ENCODE assay signal across 1 cellular context in genomic region chr3:47850803-47851417, GRCh38.
TF ChIP-seq lines count a peak whose summit lies in the region.

No MANE protein-coding gene starts in this region.

TF ChIP-seq in K562, 482 proteins besides CTCF, POLR2A, EP300 and RAD21 (continued from another document and continues in another):
- TF ChIP-seq TSHZ1 (CRISPR knock-in tag; IDR thresholded peaks at IDR 0.05) (no peak), PURB (CRISPR knock-in tag; IDR thresholded peaks at IDR 0.05; ENCODE audit: low read depth) (no peak), MNT (conservative IDR thresholded peaks at IDR 0.05) (no peak), POLR2B (IDR thresholded peaks at IDR 0.05; ENCODE audit: low read depth, partially characterized antibody) (peak; percentile 14), ZNF431 (CRISPR knock-in tag; IDR thresholded peaks at IDR 0.05) (no peak), MITF (IDR thresholded peaks at IDR 0.05) (no peak), THRA (IDR thresholded peaks at IDR 0.05) (no peak), ZC3H8 (IDR thresholded peaks at IDR 0.05) (no peak), TCF7L2 (IDR thresholded peaks at IDR 0.05; ENCODE audit: low read depth, low read length) (no peak), XRCC4 (IDR thresholded peaks at IDR 0.05; ENCODE audit: extremely low read depth, insufficient read depth, insufficient read length) (no peak), PHF8 (IDR thresholded peaks at IDR 0.05; ENCODE audit: borderline replicate concordance, low read length) (no peak), FIP1L1 (IDR thresholded peaks at IDR 0.05; ENCODE audit: low read depth, low read length, poor library complexity, severe bottlenecking) (no peak), CREB1 (IDR thresholded peaks at IDR 0.05) (0 out of 2 replicates have a peak, but pooled peaks have one; percentile 6), CREB1 (CRISPR knock-in tag; IDR thresholded peaks at IDR 0.05) (no peak), ZBTB12 (CRISPR knock-in tag; IDR thresholded peaks at IDR 0.05) (no peak), NFIC (IDR thresholded peaks at IDR 0.05) (0 out of 2 replicates have a peak, but pooled peaks have one; percentile 0), ZBTB40 (IDR thresholded peaks at IDR 0.05) (no peak), ZBTB40 (CRISPR knock-in tag; IDR thresholded peaks at IDR 0.05) (no peak), TAF15 (IDR thresholded peaks at IDR 0.05; ENCODE audit: low read depth, low read length) (no peak), FOXJ3 (CRISPR knock-in tag; IDR thresholded peaks at IDR 0.05) (no peak), SUPT5H (IDR thresholded peaks at IDR 0.05) (peak; percentile 61), AFF1 (IDR thresholded peaks at IDR 0.05; ENCODE audit: low read depth in 1 of 2, partially characterized antibody in 2 of 2) (no peak), MAFK (IDR thresholded peaks at IDR 0.05; ENCODE audit: low read length) (no peak), PHF20 (IDR thresholded peaks at IDR 0.05; ENCODE audit: partially characterized antibody) (no peak), JUND (IDR thresholded peaks at IDR 0.05; ENCODE audit: borderline replicate concordance, low read depth, low read length) (no peak), JUND (tag; IDR thresholded peaks at IDR 0.05; ENCODE audit: borderline replicate concordance, low read depth, low read length) (no peak), IFI16 (CRISPR knock-in tag; IDR thresholded peaks at IDR 0.05) (no peak), ARID2 (IDR thresholded peaks at IDR 0.05) (no peak), NFATC3 (IDR thresholded peaks at IDR 0.05) (no peak), SAFB2 (IDR thresholded peaks at IDR 0.05; ENCODE audit: borderline replicate concordance, low read depth, low read length, severe bottlenecking) (no peak), GTF2B (IDR thresholded peaks at IDR 0.05; ENCODE audit: extremely low read depth, insufficient read length) (no peak), SAFB (IDR thresholded peaks at IDR 0.05; ENCODE audit: borderline replicate concordance, low read depth, low read length) (no peak), RBM15 (IDR thresholded peaks at IDR 0.05; ENCODE audit: insufficient read depth, low read length) (no peak), GABPB2 (CRISPR knock-in tag; conservative IDR thresholded peaks at IDR 0.05) (no peak), HMG20A (CRISPR knock-in tag; conservative IDR thresholded peaks at IDR 0.05) (no peak), RBM25 (IDR thresholded peaks at IDR 0.05; ENCODE audit: low read depth, low read length, severe bottlenecking) (no peak), MTA1 (IDR thresholded peaks at IDR 0.05; ENCODE audit: borderline replicate concordance) (no peak), KLF1 (tag; IDR thresholded peaks at IDR 0.05) (no peak), BACH1 (tag; IDR thresholded peaks at IDR 0.05) (no peak), CCNT2 (IDR thresholded peaks at IDR 0.05; ENCODE audit: borderline replicate concordance, extremely low read depth, insufficient read length, low read depth, low read length) (no peak)
